8 cellular contexts compared by ENCODE assay signal in genomic region chrX:47218920-47219815, GRCh38. TPM values are rescaled to one million over a fixed set of nuclear protein-coding genes. Genes with fewer than 3 reads are reported as not detected.
A peak's percentile ranks its signal among the peaks of the same experiment; 100 is the strongest.
DNase-seq lines count a peak whose midpoint lies in the region; ATAC-seq, FAIRE-seq and TF ChIP-seq lines count a peak whose summit lies in the region.

No MANE protein-coding gene starts in this region.

- no peak for ATAC-seq in activated T-cell treated with anti-CD3 and anti-CD28 coated beads, Interleukin-2, amount 50 U/mL, for 72 hours (replicated peaks in 1 of 2)
- no peak for ATAC-seq in HG02763 (IDR thresholded peaks at IDR 0.05; ENCODE audit: unreplicated experiment)

- H3K9me3 Mint-ChIP-seq in activated T-cell treated with anti-CD3 and anti-CD28 coated beads, Interleukin-2, amount 50 U/mL, for 72 hours = no peaks in the 10 kb centered on the region

- peaks cover 51% of the 10 kb centered on the region for H3K79me2 ChIP-seq in osteoblast (ENCODE audit: insufficient read depth, low read length)

- H3K4me1 ChIP-seq in osteoblast (ENCODE audit: insufficient read depth, low read length) = peaks cover 31% of the 10 kb centered on the region

- TF ChIP-seq CTCF in GM06990 (IDR thresholded peaks at IDR 0.05; ENCODE audit: insufficient read depth, low read length, poor library complexity, severe bottlenecking) = no peak
- no peak for TF ChIP-seq CTCF in NB4 (IDR thresholded peaks at IDR 0.05; ENCODE audit: low read depth, low read length)
- TF ChIP-seq CTCF in fibroblast of pulmonary artery (IDR thresholded peaks at IDR 0.05; ENCODE audit: low read length, missing control alignments) = no peak
- TF ChIP-seq CTCF in osteoblast (IDR thresholded peaks at IDR 0.05; ENCODE audit: extremely low read depth, low read depth, low read length) = no peak

- H3K27ac ChIP-seq in osteoblast (ENCODE audit: low read depth, low read length) = peak overlapping the region; percentile 97

- no peaks in the 10 kb centered on the region for H3K27me3 ChIP-seq in GM06990 (replicated peaks; ENCODE audit: control insufficient read depth, insufficient read depth, low read length)
- no peaks in the 10 kb centered on the region for H3K27me3 ChIP-seq in osteoblast (ENCODE audit: insufficient read depth, low read length)

- H3K4me2 ChIP-seq in osteoblast (ENCODE audit: insufficient read depth, low read length) = peak overlapping the region; percentile 92

- peaks cover 62% of the 10 kb centered on the region for H3K4me1 Mint-ChIP-seq in activated T-cell treated with anti-CD3 and anti-CD28 coated beads, Interleukin-2, amount 50 U/mL, for 72 hours (ENCODE audit: low read depth)

- H3K4me3 Mint-ChIP-seq in activated T-cell treated with anti-CD3 and anti-CD28 coated beads, Interleukin-2, amount 50 U/mL, for 72 hours = peak overlapping the region; percentile 96 to 97

- H4K20me1 ChIP-seq in osteoblast (ENCODE audit: insufficient read depth, low read length) = peaks cover 69% of the 10 kb centered on the region

- H3K9me3 ChIP-seq in osteoblast (ENCODE audit: low read depth, low read length) = no peaks in the 10 kb centered on the region

- H3K27ac Mint-ChIP-seq in activated T-cell treated with anti-CD3 and anti-CD28 coated beads, Interleukin-2, amount 50 U/mL, for 72 hours = peak overlapping the region; percentile 95

- no peak for FAIRE-seq in urothelium cell line (lab: Jason Lieb, UNC)

- peak; percentile 55 for DNase-seq in GM06990 (ENCODE audit: extremely low read depth, insufficient read length)
- peak; percentile 61 for DNase-seq in NB4 (ENCODE audit: low read depth)
- peak; percentile 60 to 63 for DNase-seq in activated T-cell treated with anti-CD3 and anti-CD28 coated beads, Interleukin-2, amount 50 U/mL, for 72 hours
- DNase-seq in fibroblast of pulmonary artery (ENCODE audit: low read depth) = no peak
- peak; percentile 91 for DNase-seq in osteoblast (ENCODE audit: insufficient read length, low spot score, missing footprints)
- DNase-seq in urothelium cell line (ENCODE audit: low spot score) = peak; percentile 54
- no peak for DNase-seq in OCI-M2 (lab: John Stamatoyannopoulos, UW; ENCODE audit: unreplicated experiment)

- peaks cover 21% of the 10 kb centered on the region for H3K36me3 ChIP-seq in GM06990 (ENCODE audit: control insufficient read depth, insufficient read depth, low read length)
- H3K36me3 ChIP-seq in osteoblast (ENCODE audit: insufficient read depth, low read length) = peaks cover 35% of the 10 kb centered on the region

- H3K4me3 ChIP-seq in GM06990 (replicated peaks; ENCODE audit: low read depth, low read length) (peak overlapping the region; percentile 77), NB4 (ENCODE audit: low read depth, low read length) (peak overlapping the region; percentile 85), fibroblast of pulmonary artery (replicated peaks; ENCODE audit: low read depth, low read length) (peak overlapping the region; percentile 72), osteoblast (ENCODE audit: insufficient read depth, low read length) (peak overlapping the region; percentile 84)

- no peaks in the 10 kb centered on the region for H3K27me3 Mint-ChIP-seq in activated T-cell treated with anti-CD3 and anti-CD28 coated beads, Interleukin-2, amount 50 U/mL, for 72 hours (ENCODE audit: low read depth)

- TF ChIP-seq POLR2A in NB4 (IDR thresholded peaks at IDR 0.05; ENCODE audit: extremely low read depth, insufficient read length) = no peak

- peaks cover 16 to 38% of the 10 kb centered on the region in 2 donors for H3K36me3 Mint-ChIP-seq in activated T-cell treated with anti-CD3 and anti-CD28 coated beads, Interleukin-2, amount 50 U/mL, for 72 hours (ENCODE audit: insufficient read depth in 2 of 2)

- peak overlapping the region; percentile 95 for H2AFZ ChIP-seq in osteoblast (ENCODE audit: low read length)

RNA-seq across cellular contexts. Expression of gene CDK16, which starts 0.7 kb away (rescaled TPM):
- total RNA-seq in activated T-cell treated with anti-CD3 and anti-CD28 coated beads, Interleukin-2, amount 50 U/mL, for 72 hours = 10 to 100 TPM; 82.2 to 88.6 TPM
- 61.2 and 65.4 TPM in 2 replicates for total RNA-seq in osteoblast

RNA-seq across cellular contexts. Expression of gene USP11, which starts 13.6 kb away (rescaled TPM):
- 10 to 100 TPM; 60.4 to 85.6 TPM for total RNA-seq in activated T-cell treated with anti-CD3 and anti-CD28 coated beads, Interleukin-2, amount 50 U/mL, for 72 hours
- total RNA-seq in osteoblast = 28.2 and 31.8 TPM in 2 replicates

RNA-seq across cellular contexts. Expression of gene UBA1, which starts 25.5 kb away (rescaled TPM):
- 100 to 1,000 TPM; 160 to 197 TPM for total RNA-seq in activated T-cell treated with anti-CD3 and anti-CD28 coated beads, Interleukin-2, amount 50 U/mL, for 72 hours
- 142 and 150 TPM in 2 replicates for total RNA-seq in osteoblast

Comparison
In these comparisons a context has a peak if more than half of its experiments do, and no peak if none do; other contexts are left out.
1. DNase-seq: peak in GM06990 (single experiment), NB4 (single experiment), activated T-cell treated with anti-CD3 and anti-CD28 coated beads, Interleukin-2, amount 50 U/mL, for 72 hours (2 of 2), osteoblast (single experiment) and urothelium cell line (single experiment); none in fibroblast of pulmonary artery (single experiment) and OCI-M2 (single experiment).
2. Peak in every context shown above with its lines, with median percentiles within 50 percentile points of each other: H3K4me3 ChIP-seq.